Comparison of ENCODE assay signal across 8 cellular contexts in the genomic region with DNA sequence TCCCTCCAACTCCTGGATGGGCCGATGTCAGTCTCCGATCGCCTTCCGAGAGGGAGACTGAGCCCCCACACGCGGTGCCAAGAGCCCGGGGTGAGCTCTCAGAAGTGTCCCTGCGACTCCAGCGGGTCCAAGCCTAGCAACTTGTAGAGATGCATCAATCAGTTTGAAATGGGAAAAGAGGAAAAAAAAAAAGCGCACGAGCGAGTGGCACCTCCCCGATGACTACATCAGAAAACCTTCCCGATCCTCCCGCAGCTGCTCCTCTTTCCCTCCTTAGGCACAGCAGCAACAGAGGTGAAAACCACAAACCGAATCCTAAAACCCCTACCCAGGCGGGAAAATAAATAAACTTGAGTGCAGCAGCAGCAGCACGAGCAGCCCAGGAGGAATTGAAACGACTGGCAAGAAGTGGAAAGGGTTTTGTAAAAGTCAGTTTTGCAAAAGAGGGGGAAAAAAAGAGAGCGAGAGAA. TPM values are rescaled to one million over a fixed set of nuclear protein-coding genes. Genes with fewer than 3 reads are reported as not detected.
DNase-seq lines count a peak whose midpoint lies in the region; ATAC-seq and TF ChIP-seq lines count a peak whose summit lies in the region.

No MANE protein-coding gene starts in this region.

- H3K4me3 ChIP-seq in CD8-positive, alpha-beta memory T cell (ENCODE audit: low read length), result peak overlapping the region; percentile 54
- H3K4me3 ChIP-seq in breast epithelium, result peak overlapping the region; percentile 61 to 75 (median 67)
- peak overlapping the region; percentile 49 to 53 for H3K4me3 ChIP-seq in left lung
- H3K4me3 ChIP-seq in suprapubic skin, result peak overlapping the region; percentile 71

- no peaks in the 10 kb centered on the region for H3K9me3 Mint-ChIP-seq in CD8-positive, alpha-beta memory T cell

- H3K27me3 Mint-ChIP-seq in CD8-positive, alpha-beta memory T cell, result peaks cover 46 to 77% of the 10 kb centered on the region in 2 donors

- peak overlapping the region; percentile 77 to 91 (median 81) for H3K4me3 Mint-ChIP-seq in CD8-positive, alpha-beta memory T cell

- no peak overlapping the region for H3K27ac ChIP-seq in CD8-positive, alpha-beta memory T cell (ENCODE audit: low read depth, low read length)
- H3K27ac ChIP-seq in breast epithelium (peak overlapping the region; percentile 88 to 90), left lung (peak overlapping the region; percentile 57 to 65), suprapubic skin (peak overlapping the region; percentile 92)

- H3K9me3 ChIP-seq in CD8-positive, alpha-beta memory T cell (ENCODE audit: low read length), result no peaks in the 10 kb centered on the region
- no peaks in the 10 kb centered on the region for H3K9me3 ChIP-seq in breast epithelium
- no peaks in the 10 kb centered on the region for H3K9me3 ChIP-seq in left lung
- H3K9me3 ChIP-seq in suprapubic skin, result no peaks in the 10 kb centered on the region

- TF ChIP-seq CTCF in breast epithelium (IDR thresholded peaks at IDR 0.05) (no peak), left lung (IDR thresholded peaks at IDR 0.05) (no peak), suprapubic skin (IDR thresholded peaks at IDR 0.05) (no peak)

- no peak for TF ChIP-seq EP300 in suprapubic skin (IDR thresholded peaks at IDR 0.05)

- H3K4me1 Mint-ChIP-seq in CD8-positive, alpha-beta memory T cell, result peaks cover 27 to 46% (median 30%) of the 10 kb centered on the region in 3 donors

- ATAC-seq in left lung (no peak), HG02642 (IDR thresholded peaks at IDR 0.05; ENCODE audit: poor library complexity, unreplicated experiment) (no peak), GM21367 (IDR thresholded peaks at IDR 0.05; ENCODE audit: unreplicated experiment) (no peak)

- WGBS in suprapubic skin, result 2% methylated on average over 17 of the region's 20 CpGs

- intact Hi-C loops in breast epithelium (cut with DNase I; ENCODE audit: low total_unique reads) (no loop called here), left lung (cut with DNase I) (no loop called here)

- peak overlapping the region in 1 of 8 donors; percentile 63 for H3K27ac Mint-ChIP-seq in CD8-positive, alpha-beta memory T cell

- H3K4me1 ChIP-seq in CD8-positive, alpha-beta memory T cell (ENCODE audit: insufficient read depth, low read length), result peaks cover 18% of the 10 kb centered on the region
- H3K4me1 ChIP-seq in breast epithelium (no peaks in the 10 kb centered on the region), left lung (peaks cover 0 to 45% of the 10 kb centered on the region in 2 donors), suprapubic skin (peaks cover 21% of the 10 kb centered on the region)

- POLR2A ChIA-PET in CD8-positive, alpha-beta memory T cell (lab: Charles Lee), result no interaction called here
- POLR2A ChIA-PET in HEK293T (lab: Yijun Ruan, JAX), result interaction anchor here (0.7 to 1.3 kb wide), 8 partner anchors 8 to 455 kb away, joined by 3 to 4 read pairs (median 3); no protein-coding TSS in a partner anchor

- no peak for TF ChIP-seq POLR2A in breast epithelium (IDR thresholded peaks at IDR 0.05)
- TF ChIP-seq POLR2A in suprapubic skin (IDR thresholded peaks at IDR 0.05), result no peak

- CTCF ChIA-PET in CD8-positive, alpha-beta memory T cell (lab: Charles Lee), result no interaction called here
- CTCF ChIA-PET in HEK293T (lab: Yijun Ruan, JAX), result interaction anchor here (0.7 to 1.7 kb wide), 2 partner anchors 100 to 216 kb away, joined by 3 to 6 read pairs; no protein-coding TSS in a partner anchor

- peaks cover 38% of the 10 kb centered on the region for H3K27me3 ChIP-seq in CD8-positive, alpha-beta memory T cell (ENCODE audit: insufficient read depth, low read length, poor library complexity, severe bottlenecking)
- H3K27me3 ChIP-seq in breast epithelium (peaks cover 0 to 3% of the 10 kb centered on the region in 2 donors), left lung (peaks cover 21 to 99% of the 10 kb centered on the region in 2 donors), suprapubic skin (peaks cover 7% of the 10 kb centered on the region)

- no peak for DNase-seq in CD8-positive, alpha-beta memory T cell
- DNase-seq in HEK293T (ENCODE audit: extremely low spot score), result peak; percentile 38
- DNase-seq in NCI-H774 (lab: John Stamatoyannopoulos, UW), result peak; percentile 70
- DNase-seq in breast epithelium (ENCODE audit: low spot score in 2 of 2), result peak in 1 of 2 donors; percentile 31
- DNase-seq in left lung, result peak; percentile 29 to 41
- DNase-seq in suprapubic skin (ENCODE audit: low spot score in 2 of 2), result peak in 1 of 2 donors; percentile 77

- H3K36me3 Mint-ChIP-seq in CD8-positive, alpha-beta memory T cell, result no peaks in the 10 kb centered on the region

- H3K36me3 ChIP-seq in CD8-positive, alpha-beta memory T cell (ENCODE audit: insufficient read depth, low read length), result no peaks in the 10 kb centered on the region
- no peaks in the 10 kb centered on the region for H3K36me3 ChIP-seq in breast epithelium
- H3K36me3 ChIP-seq in left lung, result no peaks in the 10 kb centered on the region
- H3K36me3 ChIP-seq in suprapubic skin, result no peaks in the 10 kb centered on the region

TF ChIP-seq in HEK293T, 16 proteins besides CTCF, POLR2A, EP300 and RAD21:
- TF ChIP-seq BHLHE40 (IDR thresholded peaks at IDR 0.05; ENCODE audit: borderline replicate concordance) (no peak), ZNF384 (IDR thresholded peaks at IDR 0.05) (peak; percentile 83), FOXK2 (IDR thresholded peaks at IDR 0.05) (no peak), SP1 (IDR thresholded peaks at IDR 0.05) (no peak), LEF1 (IDR thresholded peaks at IDR 0.05; ENCODE audit: borderline replicate concordance) (no peak), TARDBP (IDR thresholded peaks at IDR 0.05) (no peak), CTBP1 (IDR thresholded peaks at IDR 0.05; ENCODE audit: borderline replicate concordance) (peak; percentile 55; the same call in 1 of the 2 replicates), FOXM1 (IDR thresholded peaks at IDR 0.05; ENCODE audit: borderline replicate concordance) (no peak), HDGF (IDR thresholded peaks at IDR 0.05; ENCODE audit: borderline replicate concordance) (no peak), ARNT (IDR thresholded peaks at IDR 0.05) (no peak), FOXA1 (IDR thresholded peaks at IDR 0.05) (no peak), L3MBTL2 (conservative IDR thresholded peaks at IDR 0.05) (peak; percentile 88), NFRKB (IDR thresholded peaks at IDR 0.05) (no peak), ELF4 (IDR thresholded peaks at IDR 0.05) (no peak), SUZ12 (IDR thresholded peaks at IDR 0.05) (no peak)
- TF ChIP-seq, protein P1, sequence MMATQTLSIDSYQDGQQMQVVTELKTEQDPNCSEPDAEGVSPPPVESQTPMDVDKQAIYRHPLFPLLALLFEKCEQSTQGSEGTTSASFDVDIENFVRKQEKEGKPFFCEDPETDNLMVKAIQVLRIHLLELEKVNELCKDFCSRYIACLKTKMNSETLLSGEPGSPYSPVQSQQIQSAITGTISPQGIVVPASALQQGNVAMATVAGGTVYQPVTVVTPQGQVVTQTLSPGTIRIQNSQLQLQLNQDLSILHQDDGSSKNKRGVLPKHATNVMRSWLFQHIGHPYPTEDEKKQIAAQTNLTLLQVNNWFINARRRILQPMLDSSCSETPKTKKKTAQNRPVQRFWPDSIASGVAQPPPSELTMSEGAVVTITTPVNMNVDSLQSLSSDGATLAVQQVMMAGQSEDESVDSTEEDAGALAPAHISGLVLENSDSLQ (IDR thresholded peaks at IDR 0.05), result 0 out of 2 replicates have a peak, but pooled peaks have one; percentile 9
TF ChIP-seq in HEK293T: peak in this region for 4.

RNA-seq across cellular contexts. Expression of a gene that starts 1.0 kb away (rescaled TPM):
- total RNA-seq in CD8-positive, alpha-beta memory T cell, result not detected
- 0.21 TPM for polyA plus RNA-seq in CD8-positive, alpha-beta memory T cell
- total RNA-seq in breast epithelium, result 10 to 100 TPM; 12.1 to 34.2 (median 12.3) TPM
- 10 to 100 TPM in 1 of 2 donors, 1 to 10 TPM in 1; 8.8 to 16.9 TPM for total RNA-seq in left lung
- total RNA-seq in suprapubic skin, result 10 to 100 TPM; 21.3 to 47.0 (median 29.3) TPM

Comparison
In these comparisons a context has a peak if more than half of its experiments do, and no peak if none do; other contexts are left out.
1. DNase-seq: peak in HEK293T (single experiment), NCI-H774 (single experiment) and left lung (2 of 2); none in CD8-positive, alpha-beta memory T cell (0 of 5).
2. RNA of a gene that starts 1.0 kb away (total RNA-seq): 21.3 to 47.0 TPM in suprapubic skin, 8.8 to 16.9 TPM in left lung and 12.1 to 34.2 TPM in breast epithelium; not detected in CD8-positive, alpha-beta memory T cell; every median in the first group is over 4 times any median in the second.
3. Peak in every context shown above with its lines, with median percentiles within 50 percentile points of each other: H3K4me3 ChIP-seq.